Comparison of ENCODE assay signal across 21 cellular contexts in genomic region chr3:142622447-142622846, GRCh38. TPM values are rescaled to one million over a fixed set of nuclear protein-coding genes. Genes with fewer than 3 reads are reported as not detected.
DNase-seq lines count a peak whose midpoint lies in the region; ATAC-seq, FAIRE-seq and TF ChIP-seq lines count a peak whose summit lies in the region.
"Had no signal": no experiment of that assay in that cellular context is flagged by ENCODE, and none has a peak within 500 bp of the region (broad histone marks: within the 10 kb centered on the region; RNA-seq: fewer than 3 reads in every experiment).

No MANE protein-coding gene starts in this region.

- H2AFZ ChIP-seq in osteoblast (ENCODE audit: low read length), result no peak overlapping the region
- H2AFZ ChIP-seq: GM23338 had no signal

- peak overlapping the region in 3 of 4 donors; percentile 35 to 73 (median 69) for H3K27ac ChIP-seq in Peyer's patch
- no peak overlapping the region for H3K27ac ChIP-seq in pancreas
- H3K27ac ChIP-seq in osteoblast (ENCODE audit: low read depth, low read length), result no peak overlapping the region
- H3K27ac ChIP-seq: BLaER1, C4-2B had no signal

- ATAC-seq in left colon (peak; percentile 76), pancreas (no peak), GM21825 (IDR thresholded peaks at IDR 0.05; ENCODE audit: unreplicated experiment) (no peak)
- ATAC-seq: CD8-positive, alpha-beta T cell; GM12878; GM23338; HCT116 had no signal

- H3K4me1 ChIP-seq in Peyer's patch (peaks cover 0 to 27% (median 0%) of the 10 kb centered on the region in 4 donors), pancreas (peaks cover 0 to 7% (median 0%) of the 10 kb centered on the region in 3 donors), osteoblast (ENCODE audit: insufficient read depth, low read length) (no peaks in the 10 kb centered on the region)
- H3K4me1 ChIP-seq: BLaER1 had no signal

- H3K9me3 ChIP-seq in Peyer's patch, result no peaks in the 10 kb centered on the region
- no peaks in the 10 kb centered on the region for H3K9me3 ChIP-seq in pancreas
- H3K9me3 ChIP-seq in osteoblast (ENCODE audit: low read depth, low read length), result no peaks in the 10 kb centered on the region
- H3K9me3 ChIP-seq: BLaER1 had no signal

- H3K4me2 ChIP-seq in osteoblast (ENCODE audit: insufficient read depth, low read length), result no peak overlapping the region
- H3K4me2 ChIP-seq: BLaER1, GM23338 had no signal

- TF ChIP-seq CTCF in Peyer's patch (IDR thresholded peaks at IDR 0.05) (no peak), pancreas (IDR thresholded peaks at IDR 0.05) (no peak), osteoblast (IDR thresholded peaks at IDR 0.05; ENCODE audit: extremely low read depth, low read depth, low read length) (no peak)

- intact Hi-C loops in left colon (cut with DNase I, micrococcal nuclease), result no loop called here
- intact Hi-C loops in pancreas (cut with DNase I), result no loop called here

- H3K27me3 ChIP-seq in Peyer's patch, result no peaks in the 10 kb centered on the region
- no peaks in the 10 kb centered on the region for H3K27me3 ChIP-seq in pancreas
- peaks cover 3% of the 10 kb centered on the region for H3K27me3 ChIP-seq in osteoblast (ENCODE audit: insufficient read depth, low read length)
- H3K27me3 ChIP-seq: BLaER1 had no signal

- H3K4me3 ChIP-seq in Peyer's patch (no peak overlapping the region), pancreas (no peak overlapping the region), osteoblast (ENCODE audit: insufficient read depth, low read length) (no peak overlapping the region)
- H3K4me3 ChIP-seq: BLaER1, GM12878, GM23338 had no signal

- H3K36me3 ChIP-seq in Peyer's patch (no peaks in the 10 kb centered on the region), pancreas (no peaks in the 10 kb centered on the region), osteoblast (ENCODE audit: insufficient read depth, low read length) (no peaks in the 10 kb centered on the region)
- H3K36me3 ChIP-seq: BLaER1 had no signal

- H4K20me1 ChIP-seq in osteoblast (ENCODE audit: insufficient read depth, low read length), result no peaks in the 10 kb centered on the region
- H4K20me1 ChIP-seq: BLaER1 had no signal

- H3K79me2 ChIP-seq in osteoblast (ENCODE audit: insufficient read depth, low read length), result no peaks in the 10 kb centered on the region

- TF ChIP-seq POLR2A in Peyer's patch (IDR thresholded peaks at IDR 0.05), result no peak

- 85 to 88% methylated on average over 2 of the region's 2 CpGs for WGBS in pancreas, 2 donors

- DNase-seq in Peyer's patch (no peak), left colon (no peak), pancreas (no peak), NCI-H524 (lab: John Stamatoyannopoulos, UW) (no peak), osteoblast (ENCODE audit: insufficient read length, low spot score, missing footprints) (no peak)
- DNase-seq in activated CD4-positive, CD25-positive, alpha-beta regulatory T cell treated with anti-CD3 and anti-CD28 coated beads, Interleukin-2, amount 50 U/mL, for 72 hours, result no peak
- DNase-seq: CD4-positive, CD25-positive, alpha-beta regulatory T cell; CD8-positive, alpha-beta T cell; DMS 273 treated with DMSO at 0.1 percent for 48 hours; DMS79; EL; GDM1; H9 had no signal

- FAIRE-seq in pancreas (lab: Jason Lieb, UNC), result peak; percentile 95
- FAIRE-seq: D721Med, GM19239 had no signal

RNA-seq across cellular contexts. Expression of gene PLS1, which starts 26.3 kb away (rescaled TPM):
- total RNA-seq in Peyer's patch (100 to 1,000 TPM in 3 of 4 donors, 10 to 100 TPM in 1; 48.7 to 661 (median 328) TPM), left colon (100 to 1,000 TPM; 457 to 472 TPM), pancreas (10 to 100 TPM in 3 of 6 donors, 1 to 10 TPM in 3; 7.6 to 23.6 (median 11.4) TPM), osteoblast (0.88 and 1.1 TPM in 2 replicates)
- 10 to 100 TPM in 1 of 2 donors, 1 to 10 TPM in 1; 3.0 to 10.6 TPM for polyA plus RNA-seq in pancreas

RNA-seq across cellular contexts. Expression of gene ATR, which starts 43.9 kb away (rescaled TPM):
- total RNA-seq in Peyer's patch (10 to 100 TPM; 21.0 to 53.6 (median 23.9) TPM), left colon (10 to 100 TPM; 13.7 to 18.9 TPM), pancreas (10 to 100 TPM in 2 of 6 donors, 1 to 10 TPM in 4; 8.2 to 16.6 (median 9.6) TPM), osteoblast (22.1 and 23.6 TPM in 2 replicates)
- 10 to 100 TPM; 12.6 to 15.4 TPM for polyA plus RNA-seq in pancreas

Comparison
In these comparisons a context has a peak if more than half of its experiments do, and no peak if none do; other contexts are left out.
1. H3K27ac ChIP-seq: peak in Peyer's patch (3 of 4); none in pancreas (0 of 4) and osteoblast (single experiment).